Comparison of ENCODE assay signal across 1 cellular context in genomic region chr4:84673475-84674230, GRCh38.
TF ChIP-seq lines count a peak whose summit lies in the region.

No MANE protein-coding gene starts in this region.

TF ChIP-seq in IMR-90, 13 proteins besides CTCF, POLR2A, EP300 and RAD21:
- TF ChIP-seq ELK1 (IDR thresholded peaks at IDR 0.05; ENCODE audit: borderline replicate concordance, low read depth, low read length) = no peak
- 0 out of 2 replicates have a peak, but pooled peaks have one; percentile 14 for TF ChIP-seq FOS (IDR thresholded peaks at IDR 0.05; ENCODE audit: low read depth, low read length)
